Comparison of ENCODE assay signal across 1 cellular context in the genomic region with DNA sequence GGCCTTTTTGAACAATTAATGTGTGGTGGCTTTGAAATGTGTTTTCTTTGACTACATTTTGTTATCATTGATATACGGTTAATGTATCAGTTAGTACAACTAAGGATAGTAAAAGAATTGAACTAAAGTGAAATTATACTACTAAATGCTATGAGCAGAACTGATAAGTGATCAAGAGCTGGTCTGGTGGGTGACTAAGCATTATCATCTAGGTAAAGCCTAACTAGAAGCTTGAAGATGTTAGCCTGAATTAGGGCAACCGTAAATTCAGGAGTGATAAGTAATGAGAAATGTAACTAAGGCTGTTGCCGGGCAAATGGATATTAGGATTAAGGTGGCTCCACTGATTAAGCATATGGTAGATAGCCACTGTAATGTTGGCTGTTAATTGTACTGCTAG.
TF ChIP-seq lines count a peak whose summit lies in the region.

No MANE protein-coding gene starts in this region.

TF ChIP-seq in K562, 482 proteins besides CTCF, POLR2A, EP300 and RAD21 (continued from another document):
- no peak for TF ChIP-seq ZNF316 (IDR thresholded peaks at IDR 0.05)
- TF ChIP-seq RBM17 (IDR thresholded peaks at IDR 0.05; ENCODE audit: borderline replicate concordance, low read depth, low read length) = no peak
